ENCODE assay signal across 2 cellular contexts in genomic region chr2:216508229-216508628, GRCh38.
A peak's percentile ranks its signal among the peaks of the same experiment; 100 is the strongest.
TF ChIP-seq lines count a peak whose summit lies in the region.

No MANE protein-coding gene starts in this region.

TF ChIP-seq in GM23338, 12 proteins besides CTCF, POLR2A, EP300 and RAD21:
- no peak for TF ChIP-seq CREB1 (CRISPR knock-in tag; IDR thresholded peaks at IDR 0.05; ENCODE audit: low read depth)
- TF ChIP-seq REST (IDR thresholded peaks at IDR 0.05; ENCODE audit: unreplicated experiment), result no peak
- no peak for TF ChIP-seq JUNB (IDR thresholded peaks at IDR 0.05; ENCODE audit: unreplicated experiment)
- TF ChIP-seq EZH2phosphoT487 (IDR thresholded peaks at IDR 0.05; ENCODE audit: unreplicated experiment), result no peak
- TF ChIP-seq POLR2AphosphoS5 (IDR thresholded peaks at IDR 0.05; ENCODE audit: low read depth), result peak; percentile 9; the same call in 1 of the 2 replicates

TF ChIP-seq in H1, 55 proteins besides CTCF, POLR2A, EP300 and RAD21:
- TF ChIP-seq POLR2AphosphoS5 (IDR thresholded peaks at IDR 0.05; ENCODE audit: low read depth, low read length), result peak; percentile 65; the same call in 1 of the 2 replicates
- no peak for TF ChIP-seq ATF2 (IDR thresholded peaks at IDR 0.05; ENCODE audit: low read length)
